ENCODE assay signal across 8 cellular contexts in the genomic region with DNA sequence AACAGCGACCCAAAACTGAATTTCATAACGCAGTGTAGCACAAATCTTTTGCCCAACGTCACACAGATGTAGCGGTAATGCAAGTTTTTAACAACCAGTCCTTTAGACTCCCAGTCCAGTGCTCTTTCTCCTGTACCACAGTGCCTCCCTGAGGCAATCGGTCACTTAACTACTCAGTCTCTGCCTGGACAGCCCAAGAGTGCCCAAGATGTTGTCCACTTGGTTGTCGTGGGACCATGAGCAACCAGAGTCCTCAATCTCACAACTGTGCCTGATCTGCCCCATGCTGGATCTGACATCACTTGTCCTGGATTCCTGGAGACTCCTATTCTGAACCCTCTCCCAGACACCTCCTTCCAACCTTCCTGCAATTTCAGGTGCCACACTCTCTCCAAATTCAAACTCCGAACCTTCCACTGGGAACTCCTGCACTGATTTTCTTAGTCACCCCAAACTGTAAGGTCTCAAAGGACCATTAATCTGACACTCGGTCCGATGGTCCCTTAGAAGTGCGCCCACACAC. TPM values are rescaled to one million over a fixed set of nuclear protein-coding genes. Genes with fewer than 3 reads are reported as not detected.
DNase-seq lines count a peak whose midpoint lies in the region; ATAC-seq and TF ChIP-seq lines count a peak whose summit lies in the region.

No MANE protein-coding gene starts in this region.

- no peaks in the 10 kb centered on the region for H3K36me3 ChIP-seq in thyroid gland

- no peaks in the 10 kb centered on the region for H3K27me3 ChIP-seq in thyroid gland

- WGBS in lower leg skin, 2 donors = 1 to 37% methylated on average over 10 of the region's 10 CpGs
- WGBS in thyroid gland, 2 donors = 1 to 2% methylated on average over 9 to 10 of the region's 10 CpGs

- in situ Hi-C loops in GM13976 (cut with MboI; ENCODE audit: low sequenced_read_pairs, unreplicated experiment) = no loop called here

- H3K9me3 ChIP-seq in thyroid gland = no peaks in the 10 kb centered on the region

- H3K27ac ChIP-seq in caudate nucleus (ENCODE audit: low read depth, low read length) (peak overlapping the region; percentile 94), thyroid gland (peak overlapping the region; percentile 88 to 90 (median 89))

- TF ChIP-seq CTCF in lower leg skin (IDR thresholded peaks at IDR 0.05) = no peak
- TF ChIP-seq CTCF in thyroid gland (IDR thresholded peaks at IDR 0.05) = no peak
- TF ChIP-seq CTCF in GM13976 (IDR thresholded peaks at IDR 0.05; ENCODE audit: borderline replicate concordance, control extremely low read depth, extremely low read depth, insufficient read depth, missing control alignments) = no peak

- peak; percentile 48 for DNase-seq in EH (ENCODE audit: low read depth)
- peak; percentile 29 for DNase-seq in NCI-H146 treated with DMSO at 0.1 percent for 48 hours (lab: John Stamatoyannopoulos, UW; ENCODE audit: unreplicated experiment)
- peak in 19 of 61 donors; percentile 1 to 39 (median 17) for DNase-seq in caudate nucleus (lab: John Stamatoyannopoulos, UW)
- DNase-seq in lower leg skin (ENCODE audit: low spot score in 2 of 2) = no peak
- DNase-seq in thyroid gland = peak; percentile 5 to 9
- DNase-seq in GM13976 (ENCODE audit: low spot score) = no peak
- DNase-seq in GDM1 (lab: John Stamatoyannopoulos, UW) = no peak

- peaks cover 0 to 7% of the 10 kb centered on the region in 2 donors for H3K4me1 ChIP-seq in thyroid gland

- H3K4me3 ChIP-seq in lower leg skin (ENCODE audit: low read depth, poor library complexity, severe bottlenecking) (peak overlapping the region; percentile 70), thyroid gland (replicated peaks in 1 of 3) (peak overlapping the region; percentile 56 to 79 (median 78))

- TF ChIP-seq POLR2A in lower leg skin (IDR thresholded peaks at IDR 0.05) = no peak
- TF ChIP-seq POLR2A in thyroid gland (IDR thresholded peaks at IDR 0.05) = no peak

- intact Hi-C loops in lower leg skin (cut with DNase I; ENCODE audit: low total_unique reads) (no loop called here), thyroid gland (cut with DNase I) (no loop called here)

- ATAC-seq in GM21786 (IDR thresholded peaks at IDR 0.05; ENCODE audit: unreplicated experiment) = peak; percentile 35

RNA-seq across cellular contexts. Expression of a gene that starts 0.7 kb away (rescaled TPM):
- 10 to 100 TPM; 17.3 to 25.3 (median 21.2) TPM for total RNA-seq in lower leg skin
- 10 to 100 TPM; 31.2 to 43.7 (median 37.4) TPM for total RNA-seq in thyroid gland

RNA-seq across cellular contexts. Expression of a gene that starts 12.1 kb away (rescaled TPM):
- 10 to 100 TPM; 11.6 to 18.1 (median 17.2) TPM for total RNA-seq in lower leg skin
- total RNA-seq in thyroid gland = 10 to 100 TPM; 15.2 to 21.7 (median 18.5) TPM

Comparison
In these comparisons a context has a peak if more than half of its experiments do, and no peak if none do; other contexts are left out.
1. DNase-seq: peak in EH (single experiment), NCI-H146 treated with DMSO at 0.1 percent for 48 hours (single experiment) and thyroid gland (2 of 2); none in lower leg skin (0 of 2), GM13976 (single experiment) and GDM1 (single experiment).